In genomic region chr4:142846729-142847606, GRCh38 we compare ENCODE assay signal across 8 cellular contexts. TPM values are rescaled to one million over a fixed set of nuclear protein-coding genes. Genes with fewer than 3 reads are reported as not detected.
DNase-seq lines count a peak whose midpoint lies in the region; ATAC-seq and TF ChIP-seq lines count a peak whose summit lies in the region.

No MANE protein-coding gene starts in this region.

- no peak for TF ChIP-seq POLR2A in testis (IDR thresholded peaks at IDR 0.05)

- no peaks in the 10 kb centered on the region for H3F3A ChIP-seq in DOHH2 (ENCODE audit: control insufficient read depth, insufficient read depth)

- H3K27ac ChIP-seq in DOHH2 (ENCODE audit: low read depth, low read length) (no peak overlapping the region), fibroblast of lung (ENCODE audit: insufficient read depth, low read length) (no peak overlapping the region), testis (no peak overlapping the region)

- peak; percentile 79 for DNase-seq in NCI-H748 (lab: John Stamatoyannopoulos, UW; ENCODE audit: unreplicated experiment)
- peak; percentile 77 to 80 for DNase-seq in activated T-cell treated with anti-CD3 and anti-CD28 coated beads, Interleukin-2, amount 50 U/mL, for 72 hours
- DNase-seq in fibroblast of lung (ENCODE audit: low read depth in 2 of 2), result peak; percentile 18 to 40
- DNase-seq in nucleus accumbens (lab: John Stamatoyannopoulos, UW), result peak in 40 of 56 donors; percentile 1 to 79 (median 37)
- peak; percentile 17 for DNase-seq in testis

- H3K9ac ChIP-seq in fibroblast of lung (ENCODE audit: insufficient read depth, low read length), result no peak overlapping the region

- H3K27me3 Mint-ChIP-seq in activated T-cell treated with anti-CD3 and anti-CD28 coated beads, Interleukin-2, amount 50 U/mL, for 72 hours (ENCODE audit: low read depth), result peaks cover 22% of the 10 kb centered on the region

- H3K4me3 ChIP-seq in DOHH2 (ENCODE audit: low read length) (no peak overlapping the region), fibroblast of lung (replicated peaks in 1 of 4; ENCODE audit: control extremely low read depth in 1 of 4, insufficient read depth in 1 of 4, low read depth in 3 of 4, low read length in 4 of 4) (peak overlapping the region; percentile 64 to 77 (median 68)), testis (peak overlapping the region; percentile 61 to 75)

- no peaks in the 10 kb centered on the region for H3K4me1 ChIP-seq in DOHH2 (ENCODE audit: control insufficient read depth, low read length)
- peaks cover 3% of the 10 kb centered on the region for H3K4me1 ChIP-seq in fibroblast of lung (ENCODE audit: control insufficient read depth, extremely low read depth, insufficient read depth, low read length)
- peaks cover 7% of the 10 kb centered on the region for H3K4me1 ChIP-seq in testis

- H3K9me3 ChIP-seq in DOHH2 (ENCODE audit: control insufficient read depth, insufficient read depth, low read length) (no peaks in the 10 kb centered on the region), fibroblast of lung (ENCODE audit: control insufficient read depth, insufficient read depth, low read depth, low read length) (no peaks in the 10 kb centered on the region), testis (no peaks in the 10 kb centered on the region)

- H3K9me2 ChIP-seq in DOHH2 (replicated peaks; ENCODE audit: control insufficient read depth, low read length), result no peaks in the 10 kb centered on the region

- no peak overlapping the region for H3K27ac Mint-ChIP-seq in activated T-cell treated with anti-CD3 and anti-CD28 coated beads, Interleukin-2, amount 50 U/mL, for 72 hours

- H2AFZ ChIP-seq in fibroblast of lung (ENCODE audit: low read length), result peak overlapping the region; percentile 52

- H3K36me3 ChIP-seq in DOHH2 (ENCODE audit: control insufficient read depth, low read length) (no peaks in the 10 kb centered on the region), fibroblast of lung (ENCODE audit: control insufficient read depth, insufficient read depth, low read length) (no peaks in the 10 kb centered on the region), testis (ENCODE audit: low read depth, missing control alignments) (no peaks in the 10 kb centered on the region)

- H3K4me1 Mint-ChIP-seq in activated T-cell treated with anti-CD3 and anti-CD28 coated beads, Interleukin-2, amount 50 U/mL, for 72 hours (ENCODE audit: low read depth), result peaks cover 23% of the 10 kb centered on the region

- ATAC-seq in HG02610 (IDR thresholded peaks at IDR 0.05; ENCODE audit: unreplicated experiment), result peak; percentile 69
- ATAC-seq in activated T-cell treated with anti-CD3 and anti-CD28 coated beads, Interleukin-2, amount 50 U/mL, for 72 hours (replicated peaks in 1 of 2), result peak; percentile 81 to 83
- no peak for ATAC-seq in GM18858 (IDR thresholded peaks at IDR 0.05; ENCODE audit: unreplicated experiment)

- TF ChIP-seq CTCF in DOHH2 (IDR thresholded peaks at IDR 0.05; ENCODE audit: low read depth, low read length, poor library complexity, severe bottlenecking) (peak; percentile 36), fibroblast of lung (conservative IDR thresholded peaks at IDR 0.05 in 1 of 2, IDR thresholded peaks at IDR 0.05 in 1 of 2; ENCODE audit: low read depth in 1 of 2, low read length in 2 of 2) (peak; percentile 12 to 16), testis (IDR thresholded peaks at IDR 0.05) (no peak)

- WGBS in testis, 2 donors, result 6 to 8% methylated on average over 27 to 49 of the region's 50 CpGs

- intact Hi-C loops in testis (cut with DNase I; ENCODE audit: low total_unique reads), result loop anchor here (10.0 kb wide), 1 partner anchor 492 kb away; no protein-coding TSS in a partner anchor

- H4K20me1 ChIP-seq in DOHH2 (ENCODE audit: control insufficient read depth, insufficient read depth, low read depth, low read length), result no peaks in the 10 kb centered on the region
- no peaks in the 10 kb centered on the region for H4K20me1 ChIP-seq in fibroblast of lung (ENCODE audit: control insufficient read depth, extremely low read depth, insufficient read depth, low read length)

- H3K27me3 ChIP-seq in DOHH2 (ENCODE audit: control insufficient read depth, low read length), result peaks cover 44% of the 10 kb centered on the region
- H3K27me3 ChIP-seq in fibroblast of lung (ENCODE audit: control insufficient read depth, insufficient read depth, low read length), result peaks cover 9% of the 10 kb centered on the region
- no peaks in the 10 kb centered on the region for H3K27me3 ChIP-seq in testis

- H3K4me2 ChIP-seq in DOHH2 (ENCODE audit: low read length), result no peak overlapping the region
- H3K4me2 ChIP-seq in fibroblast of lung (ENCODE audit: extremely low read depth, insufficient read depth, low read length), result peak overlapping the region; percentile 83

- H3K36me3 Mint-ChIP-seq in activated T-cell treated with anti-CD3 and anti-CD28 coated beads, Interleukin-2, amount 50 U/mL, for 72 hours (ENCODE audit: insufficient read depth in 2 of 2), result peaks cover 3% of the 10 kb centered on the region in 2 donors

- H3K79me2 ChIP-seq in DOHH2 (ENCODE audit: control insufficient read depth, low read length) (no peaks in the 10 kb centered on the region), fibroblast of lung (ENCODE audit: control insufficient read depth, insufficient read depth, low read length) (no peaks in the 10 kb centered on the region)

- H3K4me3 Mint-ChIP-seq in activated T-cell treated with anti-CD3 and anti-CD28 coated beads, Interleukin-2, amount 50 U/mL, for 72 hours, result peak overlapping the region; percentile 95 to 96

- no peaks in the 10 kb centered on the region for H3K9me3 Mint-ChIP-seq in activated T-cell treated with anti-CD3 and anti-CD28 coated beads, Interleukin-2, amount 50 U/mL, for 72 hours

RNA-seq across cellular contexts. Expression of gene INPP4B, which starts 0.9 kb away (rescaled TPM):
- total RNA-seq in activated T-cell treated with anti-CD3 and anti-CD28 coated beads, Interleukin-2, amount 50 U/mL, for 72 hours, result 10 to 100 TPM; 64.9 to 67.3 TPM
- total RNA-seq in fibroblast of lung (9.2 and 19.7 TPM in 2 replicates), testis (10 to 100 TPM; 23.2 to 55.2 TPM)
- polyA plus RNA-seq in fibroblast of lung (6.8 and 22.2 TPM in 2 replicates), testis (ENCODE audit: insufficient read depth, low read depth, low replicate concordance) (64.5 TPM)
- polyA plus RNA-seq in fibroblast of lung (2012), result 4.1 and 12.9 TPM in 2 replicates
- 5.3 and 18.8 TPM in 2 replicates for polyA minus RNA-seq in fibroblast of lung (ENCODE audit: low replicate concordance)

Comparison
In these comparisons a context has a peak if more than half of its experiments do, and no peak if none do; other contexts are left out.
1. CTCF ChIP-seq: peak in DOHH2 (single experiment) and fibroblast of lung (2 of 2); none in testis (0 of 3).
2. DNase-seq: peak in every context shown above with its lines; median percentile 79 in NCI-H748; 78 in activated T-cell treated with anti-CD3 and anti-CD28 coated beads, Interleukin-2, amount 50 U/mL, for 72 hours; 37 in nucleus accumbens; 29 in fibroblast of lung; 17 in testis.